ENCODE assay signal across 14 cellular contexts in the genomic region with DNA sequence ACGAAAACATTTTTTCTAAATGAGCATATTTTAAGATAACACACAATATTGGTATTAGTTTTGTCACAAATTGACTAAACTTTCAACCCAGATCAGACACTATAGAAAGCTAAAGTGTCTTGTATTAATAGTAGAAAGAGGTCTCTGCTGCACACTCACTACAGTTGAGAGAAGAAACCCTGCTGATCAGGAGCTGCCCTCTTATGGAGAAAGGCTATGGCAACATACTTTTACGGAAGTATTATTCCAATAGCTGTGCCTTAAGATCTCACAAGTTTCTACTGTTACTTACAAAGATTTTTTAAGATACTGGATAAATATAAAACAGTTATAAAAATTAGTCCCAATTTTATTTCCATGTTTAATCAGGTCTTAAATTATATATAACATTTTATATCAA.
DNase-seq lines count a peak whose midpoint lies in the region; ATAC-seq, FAIRE-seq and TF ChIP-seq lines count a peak whose summit lies in the region.
"Had no signal": no experiment of that assay in that cellular context is flagged by ENCODE, and none has a peak within 500 bp of the region (broad histone marks: within the 10 kb centered on the region; RNA-seq: fewer than 3 reads in every experiment).

No MANE protein-coding gene starts in this region.

- no peaks in the 10 kb centered on the region for H3K36me3 ChIP-seq in GM12878 (ENCODE audit: control insufficient read depth in 2 of 2, insufficient read depth in 2 of 2, low read length in 1 of 2)
- H3K36me3 ChIP-seq in neural cell (ENCODE audit: insufficient read depth, low read length) = no peaks in the 10 kb centered on the region
- H3K36me3 ChIP-seq: cardiac muscle cell, esophagus muscularis mucosa, SJCRH30, spleen had no signal

- H3K4me3 ChIP-seq in GM12878 = no peak overlapping the region
- H3K4me3 ChIP-seq in neural cell (ENCODE audit: low read length) = no peak overlapping the region
- H3K4me3 ChIP-seq: cardiac muscle cell, esophagus muscularis mucosa, SJCRH30, spleen had no signal

- no peak overlapping the region for H3K4me2 ChIP-seq in GM12878 (ENCODE audit: control insufficient read depth, insufficient read depth)
- H3K4me2 ChIP-seq in neural cell (ENCODE audit: low read length) = no peak overlapping the region

- no peaks in the 10 kb centered on the region for H3K4me1 Mint-ChIP-seq in endothelial cell (ENCODE audit: unreplicated experiment)
- H3K4me1 Mint-ChIP-seq: activated CD4-positive, alpha-beta T cell treated with anti-CD3 and anti-CD28 coated beads for 36 hours; neural crest cell had no signal

- H3K79me2 ChIP-seq in GM12878 (ENCODE audit: control insufficient read depth, insufficient read depth, low read length) = no peaks in the 10 kb centered on the region
- H3K79me2 ChIP-seq in neural cell (replicated peaks; ENCODE audit: insufficient read depth, low read length) = no peaks in the 10 kb centered on the region

- TF ChIP-seq RAD21 in Ishikawa (IDR thresholded peaks at IDR 0.05; ENCODE audit: low read depth) = peak; percentile 36; the same call in 1 of the 2 replicates
- TF ChIP-seq RAD21 in GM12878 (IDR thresholded peaks at IDR 0.05; ENCODE audit: insufficient read depth, low read depth, low read length) = peak; percentile 64
- TF ChIP-seq RAD21 in neural cell (conservative IDR thresholded peaks at IDR 0.05) = peak; percentile 33

- no peak overlapping the region for H3K4me3 Mint-ChIP-seq in endothelial cell (ENCODE audit: unreplicated experiment)
- H3K4me3 Mint-ChIP-seq: activated CD4-positive, alpha-beta T cell treated with anti-CD3 and anti-CD28 coated beads for 36 hours; neural crest cell had no signal

- H3F3A ChIP-seq in neural cell (ENCODE audit: insufficient read depth, low read length, poor library complexity, severe bottlenecking) = no peaks in the 10 kb centered on the region

- no peak for FAIRE-seq in GM12878 (lab: Jason Lieb, UNC)

- H3K9me2 ChIP-seq in neural cell (ENCODE audit: insufficient read depth, low read length) = no peaks in the 10 kb centered on the region

- SMC1A ChIA-PET in GM12878 (lab: Charles Lee; ENCODE audit: uncharacterized antibody, unreplicated experiment) = no interaction called here

- H4K20me1 ChIP-seq in GM12878 (ENCODE audit: control insufficient read depth, insufficient read depth) (no peaks in the 10 kb centered on the region), neural cell (ENCODE audit: insufficient read depth) (no peaks in the 10 kb centered on the region)

- TF ChIP-seq CTCF in GM12878 (IDR thresholded peaks at IDR 0.05 in 2 of 3, conservative IDR thresholded peaks at IDR 0.05 in 1 of 3; ENCODE audit: control insufficient read depth in 2 of 3, extremely low read depth in 1 of 3, insufficient read depth in 1 of 3, low read depth in 3 of 3, low read length in 3 of 3) (peak in 1 of 3 experiments; percentile 30; a peak in 1 of 6 replicates), neural cell (IDR thresholded peaks at IDR 0.05; ENCODE audit: poor library complexity, severe bottlenecking) (peak; percentile 28), endothelial cell (IDR thresholded peaks at IDR 0.05; ENCODE audit: unreplicated experiment) (no peak)

- H3K36me3 Mint-ChIP-seq in endothelial cell (ENCODE audit: low read depth, unreplicated experiment) = no peaks in the 10 kb centered on the region

- ATAC-seq in GM12878 (0 out of 3 replicates have a peak, but pooled peaks have one; percentile 34), GM18520 (IDR thresholded peaks at IDR 0.05; ENCODE audit: unreplicated experiment) (no peak)
- ATAC-seq: activated CD4-positive, alpha-beta T cell treated with anti-CD3 and anti-CD28 coated beads for 36 hours had no signal

- intact Hi-C loops in GM12878 (cut with micrococcal nuclease; ENCODE audit: unreplicated experiment) = no loop called here

- 48% methylated on average over 2 of the region's 2 CpGs for WGBS in GM12878 (ENCODE audit: insufficient coverage, insufficient replicate concordance, low lambda C conversion rate, missing lambda C conversion rate)

- H3K9ac ChIP-seq in GM12878 (ENCODE audit: control insufficient read depth, insufficient read depth, low read length) (no peak overlapping the region), neural cell (ENCODE audit: low read length) (no peak overlapping the region)

- H2AFZ ChIP-seq in GM12878 (ENCODE audit: control insufficient read depth, low read depth, low read length) (no peak overlapping the region), neural cell (ENCODE audit: low read depth, low read length) (no peak overlapping the region)

- RAD21 ChIA-PET in GM12878 (lab: Charles Lee; ENCODE audit: unreplicated experiment) = no interaction called here

- in situ Hi-C loops in GM12878 (cut with MboI) = no loop called here

- no TSS peak for BruUV-seq in GM12878 (replicated peaks; lab: Mats Ljungman, UMichigan)

- H3K27me3 ChIP-seq in GM12878 (replicated peaks in 1 of 2; ENCODE audit: control insufficient read depth in 2 of 2, insufficient read depth in 2 of 2, low read length in 1 of 2) (no peaks in the 10 kb centered on the region), neural cell (ENCODE audit: insufficient read depth, low read depth, low read length) (no peaks in the 10 kb centered on the region)
- H3K27me3 ChIP-seq: cardiac muscle cell, spleen had no signal

- no peak overlapping the region for H3K27ac Mint-ChIP-seq in endothelial cell (ENCODE audit: unreplicated experiment)
- H3K27ac Mint-ChIP-seq: activated CD4-positive, alpha-beta T cell treated with anti-CD3 and anti-CD28 coated beads for 36 hours had no signal

- TF ChIP-seq EP300 in Ishikawa (IDR thresholded peaks at IDR 0.05; ENCODE audit: borderline replicate concordance) (no peak), GM12878 (IDR thresholded peaks at IDR 0.05; ENCODE audit: borderline replicate concordance in 1 of 2, control insufficient read depth in 1 of 2, low read depth in 2 of 2, low read length in 2 of 2) (no peak), neural cell (conservative IDR thresholded peaks at IDR 0.05; ENCODE audit: poor library complexity, severe bottlenecking) (no peak)

- H3K4me1 ChIP-seq in GM12878 (ENCODE audit: control insufficient read depth, insufficient read depth, low read length) = no peaks in the 10 kb centered on the region
- H3K4me1 ChIP-seq: esophagus muscularis mucosa, SJCRH30, spleen had no signal

- no peaks in the 10 kb centered on the region for H3K9me3 Mint-ChIP-seq in endothelial cell (ENCODE audit: unreplicated experiment)
- H3K9me3 Mint-ChIP-seq: neural crest cell had no signal

- H3K9me3 ChIP-seq in GM12878 (replicated peaks; ENCODE audit: control insufficient read depth, insufficient read depth, low read length) (no peaks in the 10 kb centered on the region), neural cell (ENCODE audit: low read length) (no peaks in the 10 kb centered on the region)
- H3K9me3 ChIP-seq: esophagus muscularis mucosa, SJCRH30, spleen had no signal

- TF ChIP-seq POLR2A in GM12878 (IDR thresholded peaks at IDR 0.05; ENCODE audit: low read depth, low read length) = no peak

- H3K27me3 Mint-ChIP-seq in endothelial cell (ENCODE audit: unreplicated experiment) = peaks cover 1% of the 10 kb centered on the region
- H3K27me3 Mint-ChIP-seq: activated CD4-positive, alpha-beta T cell treated with anti-CD3 and anti-CD28 coated beads for 36 hours had no signal

- peak; percentile 60 for DNase-seq in DMS 273 (lab: John Stamatoyannopoulos, UW; ENCODE audit: unreplicated experiment)
- DNase-seq in GM12878 (ENCODE audit: low read depth, low spot score) = no peak
- DNase-seq in H4 (ENCODE audit: low spot score) = no peak
- no peak for DNase-seq in endothelial cell (ENCODE audit: low spot score)
- DNase-seq: activated CD4-positive, alpha-beta T cell treated with anti-CD3 and anti-CD28 coated beads for 36 hours; EL; spleen had no signal

- CTCF ChIA-PET in GM12878 (lab: Yijun Ruan, JAX) = no interaction called here

- H3K27ac ChIP-seq in GM12878 (ENCODE audit: control insufficient read depth, insufficient read depth) (no peak overlapping the region), neural cell (ENCODE audit: low read length) (no peak overlapping the region)
- H3K27ac ChIP-seq: cardiac muscle cell, esophagus muscularis mucosa, SJCRH30, spleen had no signal

- POLR2A ChIA-PET in GM12878 (lab: Charles Lee) = interaction anchor here (0.9 kb wide), 1 partner anchor 11 kb away, joined by 3 read pairs; no protein-coding TSS in a partner anchor

TF ChIP-seq in Ishikawa, 13 proteins besides CTCF, POLR2A, EP300 and RAD21 (continues in another document):
- TF ChIP-seq, protein P1, sequence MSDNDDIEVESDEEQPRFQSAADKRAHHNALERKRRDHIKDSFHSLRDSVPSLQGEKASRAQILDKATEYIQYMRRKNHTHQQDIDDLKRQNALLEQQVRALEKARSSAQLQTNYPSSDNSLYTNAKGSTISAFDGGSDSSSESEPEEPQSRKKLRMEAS (IDR thresholded peaks at IDR 0.05) = no peak
- TF ChIP-seq TAF1 (IDR thresholded peaks at IDR 0.05; ENCODE audit: low read depth) = no peak
- no peak for TF ChIP-seq YY1 (IDR thresholded peaks at IDR 0.05; ENCODE audit: low read depth)
- TF ChIP-seq TEAD4 (IDR thresholded peaks at IDR 0.05) = no peak
- TF ChIP-seq TCF12 (IDR thresholded peaks at IDR 0.05; ENCODE audit: low read depth) = no peak
- TF ChIP-seq ZBTB7A (IDR thresholded peaks at IDR 0.05; ENCODE audit: low read depth) = no peak

TF ChIP-seq in GM12878, 131 proteins besides CTCF, POLR2A, EP300 and RAD21 (continues in another document):
- TF ChIP-seq ASH2L (IDR thresholded peaks at IDR 0.05; ENCODE audit: borderline replicate concordance, low read depth) (no peak), FOS (IDR thresholded peaks at IDR 0.05; ENCODE audit: borderline replicate concordance, extremely low read depth, insufficient read length) (no peak), RB1 (IDR thresholded peaks at IDR 0.05; ENCODE audit: borderline replicate concordance) (no peak)

TF ChIP-seq in neural cell, 6 proteins besides CTCF, POLR2A, EP300 and RAD21 (continues in another document):
- TF ChIP-seq SMC3 (conservative IDR thresholded peaks at IDR 0.05; ENCODE audit: poor library complexity) (no peak), TAF1 (IDR thresholded peaks at IDR 0.05; ENCODE audit: low read depth) (no peak), EZH2 (IDR thresholded peaks at IDR 0.05; ENCODE audit: borderline replicate concordance, insufficient read depth, low read length, poor library complexity, severe bottlenecking) (no peak), POLR2AphosphoS5 (IDR thresholded peaks at IDR 0.05) (no peak)
